In the genomic region with DNA sequence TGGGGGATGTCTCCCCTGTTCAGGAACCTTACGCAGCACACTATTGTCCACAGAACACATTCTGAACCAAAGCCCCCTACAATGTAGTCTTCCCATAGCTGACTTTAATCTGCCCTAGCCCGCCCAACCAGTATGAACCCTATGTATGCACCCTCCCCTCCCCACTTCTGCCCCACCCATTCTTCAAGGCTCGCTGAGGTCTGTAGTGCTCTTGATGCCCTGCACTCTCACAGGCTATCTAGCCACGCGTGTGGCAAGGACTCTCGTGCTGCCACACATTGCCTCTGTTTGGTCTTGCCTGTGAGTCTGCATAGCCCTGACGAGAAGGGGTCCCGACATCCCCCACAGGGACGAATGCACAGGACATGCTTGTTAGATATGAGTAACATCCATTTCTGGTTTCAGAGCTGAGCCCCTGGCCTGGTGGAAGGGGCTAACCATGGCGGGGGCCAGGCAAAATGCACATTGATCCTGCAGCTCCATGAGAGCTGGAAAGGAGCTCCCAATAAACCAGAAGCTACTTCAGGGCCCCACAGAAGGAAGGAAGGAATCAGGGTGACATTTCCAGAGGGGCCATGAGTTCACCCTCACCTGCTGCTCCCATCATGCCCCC, we compare ENCODE assay signal across 24 cellular contexts.
"Had no signal": no experiment of that assay in that cellular context is flagged by ENCODE, and none has a peak within 500 bp of the region (broad histone marks: within the 10 kb centered on the region; RNA-seq: fewer than 3 reads in every experiment).

No MANE protein-coding gene starts in this region.

- ATAC-seq: activated CD8-positive, alpha-beta T cell treated with anti-CD3 and anti-CD28 coated beads for 36 hours; Panc1 had no signal

- H3K9me3 ChIP-seq: ascending aorta, SJCRH30 had no signal

- DNase-seq: activated CD4-positive, alpha-beta T cell treated with anti-CD3 and anti-CD28 coated beads, Interleukin-2, amount 10 ng/mL, durations not matched to agents 24 days and 14 days; activated CD4-positive, alpha-beta T cell treated with anti-CD3 and anti-CD28 coated beads, Interleukin-2, amount 50 U/mL, for 4 hours; activated CD8-positive, alpha-beta T cell treated with anti-CD3 and anti-CD28 coated beads for 36 hours; activated gamma-delta T cell; activated naive CD4-positive, alpha-beta T cell treated with Interleukin-2 at 50 U/mL for 16 hours; activated naive CD8-positive, alpha-beta T cell treated with anti-CD3 and anti-CD28 coated beads, Interleukin-2, amount 10 ng/mL, durations not matched to agents 7 days and 5 days; activated T-cell treated with anti-CD3 and anti-CD28 coated beads, Interleukin-2, amount 50 U/mL, for 24 hours; amygdala; NCI-H1105; NCI-H1436; NCI-H1694; NCI-H1930; NCI-H2081 treated with DMSO at 0.1 percent for 48 hours; NCI-H2171; NCI-H2227 treated with DMSO at 0.1 percent for 48 hours; NCI-H524 treated with DMSO at 0.1 percent for 48 hours; SHP77; SJCRH30; T1000 had no signal

- H3K4me3 ChIP-seq: ascending aorta, cardiac muscle cell, SJCRH30, SK-N-MC had no signal

- H3K27ac ChIP-seq: ascending aorta, cardiac muscle cell, KMS-11, SJCRH30, SK-N-MC had no signal

- H3K36me3 ChIP-seq: cardiac muscle cell, SJCRH30 had no signal

- H3K27me3 ChIP-seq: ascending aorta, cardiac muscle cell, SJCRH30 had no signal

- H3K4me1 ChIP-seq: ascending aorta, SJCRH30 had no signal
